Comparison of ENCODE assay signal across 2 cellular contexts in the genomic region with DNA sequence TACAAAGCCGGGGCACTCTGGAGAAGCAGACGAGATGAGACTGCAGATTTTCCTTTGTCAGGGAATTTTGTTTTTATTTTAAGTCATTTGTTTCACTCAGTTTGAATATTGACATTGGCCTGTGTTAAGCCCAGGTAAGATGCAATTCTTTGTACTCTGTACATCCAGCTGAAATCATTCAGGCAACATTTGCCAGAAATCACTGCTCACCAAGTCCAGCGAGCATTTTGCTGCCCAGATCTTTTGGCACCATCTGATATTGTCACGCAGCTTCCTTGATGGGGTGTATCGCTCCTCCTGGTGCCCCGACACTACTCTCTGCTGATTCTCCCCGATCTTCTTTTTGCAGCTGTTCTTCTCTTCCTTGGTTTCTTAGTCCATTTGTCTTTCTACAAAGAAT.
TF ChIP-seq lines count a peak whose summit lies in the region.

No MANE protein-coding gene starts in this region.

TF ChIP-seq in GM23338, 12 proteins besides CTCF, POLR2A, EP300 and RAD21:
- TF ChIP-seq, protein P1, sequence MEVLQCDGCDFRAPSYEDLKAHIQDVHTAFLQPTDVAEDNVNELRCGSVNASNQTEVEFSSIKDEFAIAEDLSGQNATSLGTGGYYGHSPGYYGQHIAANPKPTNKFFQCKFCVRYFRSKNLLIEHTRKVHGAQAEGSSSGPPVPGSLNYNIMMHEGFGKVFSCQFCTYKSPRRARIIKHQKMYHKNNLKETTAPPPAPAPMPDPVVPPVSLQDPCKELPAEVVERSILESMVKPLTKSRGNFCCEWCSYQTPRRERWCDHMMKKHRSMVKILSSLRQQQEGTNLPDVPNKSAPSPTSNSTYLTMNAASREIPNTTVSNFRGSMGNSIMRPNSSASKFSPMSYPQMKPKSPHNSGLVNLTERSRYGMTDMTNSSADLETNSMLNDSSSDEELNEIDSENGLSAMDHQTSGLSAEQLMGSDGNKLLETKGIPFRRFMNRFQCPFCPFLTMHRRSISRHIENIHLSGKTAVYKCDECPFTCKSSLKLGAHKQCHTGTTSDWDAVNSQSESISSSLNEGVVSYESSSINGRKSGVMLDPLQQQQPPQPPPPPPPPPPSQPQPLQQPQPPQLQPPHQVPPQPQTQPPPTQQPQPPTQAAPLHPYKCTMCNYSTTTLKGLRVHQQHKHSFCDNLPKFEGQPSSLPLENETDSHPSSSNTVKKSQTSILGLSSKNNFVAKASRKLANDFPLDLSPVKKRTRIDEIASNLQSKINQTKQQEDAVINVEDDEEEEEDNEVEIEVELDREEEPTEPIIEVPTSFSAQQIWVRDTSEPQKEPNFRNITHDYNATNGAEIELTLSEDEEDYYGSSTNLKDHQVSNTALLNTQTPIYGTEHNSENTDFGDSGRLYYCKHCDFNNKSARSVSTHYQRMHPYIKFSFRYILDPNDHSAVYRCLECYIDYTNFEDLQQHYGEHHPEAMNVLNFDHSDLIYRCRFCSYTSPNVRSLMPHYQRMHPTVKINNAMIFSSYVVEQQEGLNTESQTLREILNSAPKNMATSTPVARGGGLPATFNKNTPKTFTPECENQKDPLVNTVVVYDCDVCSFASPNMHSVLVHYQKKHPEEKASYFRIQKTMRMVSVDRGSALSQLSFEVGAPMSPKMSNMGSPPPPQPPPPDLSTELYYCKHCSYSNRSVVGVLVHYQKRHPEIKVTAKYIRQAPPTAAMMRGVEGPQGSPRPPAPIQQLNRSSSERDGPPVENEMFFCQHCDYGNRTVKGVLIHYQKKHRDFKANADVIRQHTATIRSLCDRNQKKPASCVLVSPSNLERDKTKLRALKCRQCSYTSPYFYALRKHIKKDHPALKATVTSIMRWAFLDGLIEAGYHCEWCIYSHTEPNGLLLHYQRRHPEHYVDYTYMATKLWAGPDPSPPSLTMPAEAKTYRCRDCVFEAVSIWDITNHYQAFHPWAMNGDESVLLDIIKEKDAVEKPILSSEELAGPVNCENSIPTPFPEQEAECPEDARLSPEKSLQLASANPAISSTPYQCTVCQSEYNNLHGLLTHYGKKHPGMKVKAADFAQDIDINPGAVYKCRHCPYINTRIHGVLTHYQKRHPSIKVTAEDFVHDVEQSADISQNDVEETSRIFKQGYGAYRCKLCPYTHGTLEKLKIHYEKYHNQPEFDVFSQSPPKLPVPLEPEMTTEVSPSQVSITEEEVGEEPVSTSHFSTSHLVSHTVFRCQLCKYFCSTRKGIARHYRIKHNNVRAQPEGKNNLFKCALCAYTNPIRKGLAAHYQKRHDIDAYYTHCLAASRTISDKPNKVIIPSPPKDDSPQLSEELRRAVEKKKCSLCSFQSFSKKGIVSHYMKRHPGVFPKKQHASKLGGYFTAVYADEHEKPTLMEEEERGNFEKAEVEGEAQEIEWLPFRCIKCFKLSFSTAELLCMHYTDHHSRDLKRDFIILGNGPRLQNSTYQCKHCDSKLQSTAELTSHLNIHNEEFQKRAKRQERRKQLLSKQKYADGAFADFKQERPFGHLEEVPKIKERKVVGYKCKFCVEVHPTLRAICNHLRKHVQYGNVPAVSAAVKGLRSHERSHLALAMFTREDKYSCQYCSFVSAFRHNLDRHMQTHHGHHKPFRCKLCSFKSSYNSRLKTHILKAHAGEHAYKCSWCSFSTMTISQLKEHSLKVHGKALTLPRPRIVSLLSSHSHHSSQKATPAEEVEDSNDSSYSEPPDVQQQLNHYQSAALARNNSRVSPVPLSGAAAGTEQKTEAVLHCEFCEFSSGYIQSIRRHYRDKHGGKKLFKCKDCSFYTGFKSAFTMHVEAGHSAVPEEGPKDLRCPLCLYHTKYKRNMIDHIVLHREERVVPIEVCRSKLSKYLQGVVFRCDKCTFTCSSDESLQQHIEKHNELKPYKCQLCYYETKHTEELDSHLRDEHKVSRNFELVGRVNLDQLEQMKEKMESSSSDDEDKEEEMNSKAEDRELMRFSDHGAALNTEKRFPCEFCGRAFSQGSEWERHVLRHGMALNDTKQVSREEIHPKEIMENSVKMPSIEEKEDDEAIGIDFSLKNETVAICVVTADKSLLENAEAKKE (CRISPR knock-in tag; IDR thresholded peaks at IDR 0.05) = no peak
- no peak for TF ChIP-seq NANOG (IDR thresholded peaks at IDR 0.05; ENCODE audit: borderline replicate concordance)
- TF ChIP-seq ZNF114 (CRISPR knock-in tag; IDR thresholded peaks at IDR 0.05) = no peak
TF ChIP-seq in GM23338: peak in this region for 0.

TF ChIP-seq in H1, 55 proteins besides CTCF, POLR2A, EP300 and RAD21:
- no peak for TF ChIP-seq YY1 (IDR thresholded peaks at IDR 0.05; ENCODE audit: low read depth, low read length)
- no peak for TF ChIP-seq BRCA1 (IDR thresholded peaks at IDR 0.05; ENCODE audit: low read depth, low read length)
- TF ChIP-seq CTBP2 (IDR thresholded peaks at IDR 0.05; ENCODE audit: borderline replicate concordance, insufficient read depth, insufficient read length, low read length) = no peak
- no peak for TF ChIP-seq KDM1A (IDR thresholded peaks at IDR 0.05; ENCODE audit: borderline replicate concordance, low read length)
- TF ChIP-seq TAF7 (optimal IDR thresholded peaks at IDR 0.05; ENCODE audit: borderline replicate concordance, low read depth, low read length) = no peak
- TF ChIP-seq MAFK (IDR thresholded peaks at IDR 0.05; ENCODE audit: low read depth, low read length) = no peak
- TF ChIP-seq EZH2 (IDR thresholded peaks at IDR 0.05; ENCODE audit: low read depth, low read length, severe bottlenecking) = no peak
- TF ChIP-seq SIN3A (conservative IDR thresholded peaks at IDR 0.05 in 1 of 2, IDR thresholded peaks at IDR 0.05 in 1 of 2; ENCODE audit: low read depth in 1 of 2, low read length in 2 of 2) = no peak
- TF ChIP-seq SP2 (IDR thresholded peaks at IDR 0.05; ENCODE audit: low read length) = no peak
- TF ChIP-seq TBP (IDR thresholded peaks at IDR 0.05; ENCODE audit: low read depth, low read length) = no peak
- TF ChIP-seq SIX5 (IDR thresholded peaks at IDR 0.05; ENCODE audit: low read depth, low read length) = no peak
- no peak for TF ChIP-seq GABPA (IDR thresholded peaks at IDR 0.05; ENCODE audit: borderline replicate concordance, insufficient read depth, low read length)
- no peak for TF ChIP-seq SP1 (IDR thresholded peaks at IDR 0.05; ENCODE audit: low read depth, low read length)
- TF ChIP-seq BCL11A (IDR thresholded peaks at IDR 0.05; ENCODE audit: low read depth in 2 of 2, low read length in 2 of 2) = no peak
- TF ChIP-seq GTF2F1 (IDR thresholded peaks at IDR 0.05; ENCODE audit: borderline replicate concordance, low read depth, low read length) = no peak
- no peak for TF ChIP-seq POLR2AphosphoS5 (IDR thresholded peaks at IDR 0.05; ENCODE audit: low read depth, low read length)
- no peak for TF ChIP-seq SP4 (IDR thresholded peaks at IDR 0.05; ENCODE audit: low read length)
- no peak for TF ChIP-seq RNF2 (IDR thresholded peaks at IDR 0.05; ENCODE audit: borderline replicate concordance, low read depth, low read length, missing control alignments, poor library complexity, severe bottlenecking)
- TF ChIP-seq NANOG (IDR thresholded peaks at IDR 0.05; ENCODE audit: insufficient read depth, low read depth, low read length, poor library complexity, severe bottlenecking) = no peak
- no peak for TF ChIP-seq SRF (IDR thresholded peaks at IDR 0.05; ENCODE audit: low read depth, low read length)
